13 cellular contexts compared by ENCODE assay signal in the genomic region with DNA sequence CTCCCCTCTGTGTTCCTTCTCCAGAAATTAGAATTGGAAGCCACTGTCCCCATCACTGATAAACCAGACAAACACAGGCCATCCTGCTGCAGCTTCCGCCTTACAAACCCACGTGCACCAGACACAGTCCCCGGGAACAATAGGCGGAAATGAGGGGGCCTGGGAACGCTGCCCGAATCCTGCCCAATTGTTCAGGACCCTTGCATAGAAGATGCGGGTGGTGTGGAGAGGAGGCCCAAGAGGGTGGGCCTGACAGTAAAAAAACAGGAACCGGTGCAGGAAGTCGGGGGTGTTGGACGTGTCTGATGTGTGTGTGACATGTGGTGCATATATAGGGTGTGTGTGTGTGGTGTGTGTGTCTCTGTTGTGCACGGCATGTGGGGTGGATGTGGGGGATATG. TPM values are rescaled to one million over a fixed set of nuclear protein-coding genes. Genes with fewer than 3 reads are reported as not detected.
DNase-seq lines count a peak whose midpoint lies in the region; ATAC-seq and TF ChIP-seq lines count a peak whose summit lies in the region.
"Had no signal": no experiment of that assay in that cellular context is flagged by ENCODE, and none has a peak within 500 bp of the region (broad histone marks: within the 10 kb centered on the region; RNA-seq: fewer than 3 reads in every experiment).

No MANE protein-coding gene starts in this region.

- H3K27ac Mint-ChIP-seq in stimulated activated naive CD8-positive, alpha-beta T cell treated with anti-CD3 and anti-CD28 coated beads, Interleukin-15, amount 100 ng/mL, for 72 hours: no peak overlapping the region
- H3K27ac Mint-ChIP-seq: stimulated activated effector memory CD8-positive, alpha-beta T cell treated with anti-CD3 and anti-CD28 coated beads, Interleukin-12 subunit alpha, Interleukin-12 subunit beta, amount 100 ng/mL, for 72 hours had no signal

- no peaks in the 10 kb centered on the region for H3K27me3 Mint-ChIP-seq in stimulated activated naive CD8-positive, alpha-beta T cell treated with anti-CD3 and anti-CD28 coated beads, Interleukin-15, amount 100 ng/mL, for 72 hours

- H3K4me1 Mint-ChIP-seq in stimulated activated naive CD8-positive, alpha-beta T cell treated with anti-CD3 and anti-CD28 coated beads, Interleukin-15, amount 100 ng/mL, for 72 hours: no peaks in the 10 kb centered on the region
- H3K4me1 Mint-ChIP-seq: stimulated activated effector memory CD8-positive, alpha-beta T cell treated with anti-CD3 and anti-CD28 coated beads, Interleukin-12 subunit alpha, Interleukin-12 subunit beta, amount 100 ng/mL, for 72 hours had no signal

- no peak for TF ChIP-seq CTCF in omental fat pad (IDR thresholded peaks at IDR 0.05)

- H3K9me3 Mint-ChIP-seq in stimulated activated naive CD8-positive, alpha-beta T cell treated with anti-CD3 and anti-CD28 coated beads, Interleukin-15, amount 100 ng/mL, for 72 hours: no peaks in the 10 kb centered on the region
- H3K9me3 Mint-ChIP-seq: stimulated activated effector memory CD8-positive, alpha-beta T cell treated with anti-CD3 and anti-CD28 coated beads, Interleukin-12 subunit alpha, Interleukin-12 subunit beta, amount 100 ng/mL, for 72 hours had no signal

- no peak overlapping the region for H3K4me3 Mint-ChIP-seq in stimulated activated naive CD8-positive, alpha-beta T cell treated with anti-CD3 and anti-CD28 coated beads, Interleukin-15, amount 100 ng/mL, for 72 hours
- H3K4me3 Mint-ChIP-seq: stimulated activated effector memory CD8-positive, alpha-beta T cell treated with anti-CD3 and anti-CD28 coated beads, Interleukin-12 subunit alpha, Interleukin-12 subunit beta, amount 100 ng/mL, for 72 hours had no signal

- ATAC-seq in stimulated activated naive CD8-positive, alpha-beta T cell treated with anti-CD3 and anti-CD28 coated beads, Interleukin-15, amount 100 ng/mL, for 72 hours: peak; percentile 5
- no peak for ATAC-seq in stimulated activated naive CD8-positive, alpha-beta T cell treated with anti-CD3 and anti-CD28 coated beads, Interleukin-15, Interleukin-2, amounts not matched to agents 100 U/mL and 50 U/mL, for 24 hours
- ATAC-seq in Right ventricle myocardium inferior (peak; percentile 52), HG03457 (IDR thresholded peaks at IDR 0.05; ENCODE audit: unreplicated experiment) (no peak), omental fat pad (ENCODE audit: low FRiP score) (no peak)

- DNase-seq in stimulated activated naive CD8-positive, alpha-beta T cell treated with anti-CD3 and anti-CD28 coated beads, Interleukin-15, amount 100 ng/mL, for 72 hours: no peak
- no peak for DNase-seq in stimulated activated naive CD8-positive, alpha-beta T cell treated with anti-CD3 and anti-CD28 coated beads, Interleukin-15, Interleukin-2, amounts not matched to agents 100 U/mL and 50 U/mL, for 24 hours
- DNase-seq in Right ventricle myocardium inferior (ENCODE audit: missing footprints): peak; percentile 83
- DNase-seq in mucosa of gallbladder (ENCODE audit: low spot score): peak; percentile 40
- no peak for DNase-seq in OCI-M2 (lab: John Stamatoyannopoulos, UW; ENCODE audit: unreplicated experiment)
- DNase-seq in stimulated activated CD4-positive, alpha-beta T cell treated with anti-CD3 and anti-CD28 coated beads, Interleukin-2, amount 100 ng/mL, for 24 hours: no peak
- no peak for DNase-seq in omental fat pad (ENCODE audit: low spot score)
- DNase-seq: activated T-cell treated with anti-CD3 and anti-CD28 coated beads, Interleukin-2, amount 50 U/mL, for 1 hour; NCI-H1436; NCI-H510A; stimulated activated CD4-positive, alpha-beta T cell treated with anti-CD3 and anti-CD28 coated beads, Interleukin-4, amount 100 ng/mL, for 4 hours had no signal

- intact Hi-C loops in Right ventricle myocardium inferior (cut with DNase I): no loop called here

RNA-seq across cellular contexts. Expression of a gene that starts 26.5 kb away (rescaled TPM):
- total RNA-seq in Right ventricle myocardium inferior (3.8 TPM), mucosa of gallbladder (23.5 TPM), omental fat pad (10 to 100 TPM; 35.7 to 69.5 (median 51.1) TPM)

Comparison
In these comparisons a context has a peak if more than half of its experiments do, and no peak if none do; other contexts are left out.
1. ATAC-seq: peak in stimulated activated naive CD8-positive, alpha-beta T cell treated with anti-CD3 and anti-CD28 coated beads, Interleukin-15, amount 100 ng/mL, for 72 hours (single experiment) and Right ventricle myocardium inferior (single experiment); none in stimulated activated naive CD8-positive, alpha-beta T cell treated with anti-CD3 and anti-CD28 coated beads, Interleukin-15, Interleukin-2, amounts not matched to agents 100 U/mL and 50 U/mL, for 24 hours (single experiment), HG03457 (single experiment) and omental fat pad (single experiment).
2. DNase-seq: peak in Right ventricle myocardium inferior (single experiment) and mucosa of gallbladder (single experiment); none in stimulated activated naive CD8-positive, alpha-beta T cell treated with anti-CD3 and anti-CD28 coated beads, Interleukin-15, amount 100 ng/mL, for 72 hours (0 of 2), stimulated activated naive CD8-positive, alpha-beta T cell treated with anti-CD3 and anti-CD28 coated beads, Interleukin-15, Interleukin-2, amounts not matched to agents 100 U/mL and 50 U/mL, for 24 hours (single experiment), OCI-M2 (single experiment), stimulated activated CD4-positive, alpha-beta T cell treated with anti-CD3 and anti-CD28 coated beads, Interleukin-2, amount 100 ng/mL, for 24 hours (0 of 2) and omental fat pad (single experiment).